Comparison of ENCODE assay signal across 21 cellular contexts in the genomic region with DNA sequence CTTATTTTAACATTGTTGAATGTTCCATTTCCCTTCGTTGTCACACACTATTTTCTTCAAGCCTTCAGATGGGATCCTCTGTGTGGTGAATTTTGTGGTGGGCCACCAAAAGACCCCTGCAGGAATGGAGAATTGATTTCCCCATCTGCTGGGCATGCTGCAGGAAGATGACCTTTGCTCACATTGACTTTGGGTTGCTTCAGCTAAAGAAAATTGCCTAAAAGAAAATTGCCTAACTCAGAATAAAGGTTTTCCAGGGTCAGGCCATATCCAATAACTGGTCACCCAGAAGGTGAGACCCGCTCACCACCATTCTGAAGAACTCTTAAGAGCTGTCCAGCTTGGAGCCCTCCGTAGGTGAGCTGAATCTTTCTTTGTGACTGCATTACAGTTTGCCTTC.
"Had no signal": no experiment of that assay in that cellular context is flagged by ENCODE, and none has a peak within 500 bp of the region (broad histone marks: within the 10 kb centered on the region; RNA-seq: fewer than 3 reads in every experiment).

No MANE protein-coding gene starts in this region.

- H3K27ac ChIP-seq: dorsolateral prefrontal cortex, heart left ventricle, ovary, right atrium auricular region, sigmoid colon, skin epidermis, suprapubic skin, thyroid gland had no signal

- H3K9me3 ChIP-seq: heart left ventricle, ovary, right atrium auricular region, sigmoid colon, suprapubic skin, thyroid gland had no signal

- H3K27me3 ChIP-seq: dorsolateral prefrontal cortex, heart left ventricle, ovary, right atrium auricular region, sigmoid colon, suprapubic skin, thyroid gland had no signal

- H3K36me3 ChIP-seq: heart left ventricle, ovary, right atrium auricular region, sigmoid colon, suprapubic skin, thyroid gland had no signal

- H3K4me1 ChIP-seq: heart left ventricle, right atrium auricular region, sigmoid colon, suprapubic skin, thyroid gland had no signal

- DNase-seq: cortex of kidney; dorsolateral prefrontal cortex; effector CD8-positive, alpha-beta T cell; foreskin melanocyte; heart left ventricle; hypothalamus; kidney; left cardiac atrium; left ventricle myocardium superior; mesenchymal stem cell; naive B cell; nucleus accumbens; ovary; sigmoid colon; stimulated activated CD4-positive, alpha-beta T cell treated with anti-CD3 and anti-CD28 coated beads, Interleukin-2, amount 100 ng/mL, for 24 hours; stimulated activated naive CD4-positive, alpha-beta T cell treated with Interleukin-2 at 50 U/mL for 16 hours; thyroid gland had no signal

- H3K4me3 ChIP-seq: dorsolateral prefrontal cortex, heart left ventricle, lung, ovary, right atrium auricular region, sigmoid colon, skin epidermis, suprapubic skin, thyroid gland had no signal

- ATAC-seq: heart left ventricle, left ventricle myocardium superior had no signal
